ENCODE assay signal across 26 cellular contexts in genomic region chr14:55313480-55313879, GRCh38. TPM values are rescaled to one million over a fixed set of nuclear protein-coding genes. Genes with fewer than 3 reads are reported as not detected.
DNase-seq lines count a peak whose midpoint lies in the region; ATAC-seq and TF ChIP-seq lines count a peak whose summit lies in the region.
"Had no signal": no experiment of that assay in that cellular context is flagged by ENCODE, and none has a peak within 500 bp of the region (broad histone marks: within the 10 kb centered on the region; RNA-seq: fewer than 3 reads in every experiment).

No MANE protein-coding gene starts in this region.

- H3K4me1 ChIP-seq in esophagus squamous epithelium, result peaks cover 0 to 73% (median 20%) of the 10 kb centered on the region in 3 donors
- H3K4me1 ChIP-seq: SJSA1 had no signal

- DNase-seq in activated CD4-positive, alpha-beta T cell treated with anti-CD3 and anti-CD28 coated beads for 48 hours, result peak; percentile 27
- DNase-seq in activated CD4-positive, alpha-beta T cell treated with anti-CD3 and anti-CD28 coated beads for 1 hour, result no peak
- DNase-seq in stimulated activated CD4-positive, alpha-beta T cell treated with anti-CD3 and anti-CD28 coated beads, Interleukin-15, amount 100 ng/mL, for 24 hours, result peak; percentile 21
- DNase-seq in stimulated activated CD4-positive, alpha-beta T cell treated with anti-CD3 and anti-CD28 coated beads, Interleukin-2, amount 100 ng/mL, for 24 hours, result no peak
- no peak for DNase-seq in effector memory CD8-positive, alpha-beta T cell
- DNase-seq in esophagus squamous epithelium (lab: John Stamatoyannopoulos, UW), result no peak
- DNase-seq: CD4-positive, alpha-beta T cell; effector CD8-positive, alpha-beta T cell; erythroblast; HCEC 1CT; KBM-7; MG63; NCI-H1105 treated with DMSO at 0.1 percent for 48 hours; NCI-H187 treated with DMSO at 0.1 percent for 48 hours; NCI-H2171; OCI-M1; pancreas; stimulated activated naive CD4-positive, alpha-beta T cell treated with Interleukin-2 at 50 U/mL for 16 hours; T1000; testis had no signal

- no peaks in the 10 kb centered on the region for H3K27me3 ChIP-seq in esophagus squamous epithelium
- H3K27me3 ChIP-seq: cardiac muscle cell, MG63, neural progenitor cell, pancreas, SJSA1, testis had no signal

- intact Hi-C loops in esophagus squamous epithelium (cut with DNase I), result no loop called here

- H3K9me3 Mint-ChIP-seq in effector memory CD8-positive, alpha-beta T cell, result peaks cover 0 to 2% of the 10 kb centered on the region in 2 donors

- TF ChIP-seq POLR2A in esophagus squamous epithelium (IDR thresholded peaks at IDR 0.05), result no peak

- no peak overlapping the region for H3K4me3 ChIP-seq in esophagus squamous epithelium
- H3K4me3 ChIP-seq: cardiac muscle cell, MG63, neural progenitor cell, pancreas, SJSA1, testis had no signal

- no peak for TF ChIP-seq CTCF in esophagus squamous epithelium (IDR thresholded peaks at IDR 0.05)

- peaks cover 4% of the 10 kb centered on the region for H3K36me3 Mint-ChIP-seq in effector memory CD8-positive, alpha-beta T cell (ENCODE audit: insufficient read depth)

- ATAC-seq in effector memory CD8-positive, alpha-beta T cell (replicated peaks), result no peak
- no peak for ATAC-seq in GM21367 (IDR thresholded peaks at IDR 0.05; ENCODE audit: unreplicated experiment)
- ATAC-seq: pancreas had no signal

- no peak overlapping the region for H3K4me3 Mint-ChIP-seq in effector memory CD8-positive, alpha-beta T cell
- H3K4me3 Mint-ChIP-seq: CD4-positive, alpha-beta T cell; neural progenitor cell had no signal

- 86 to 90% methylated on average over 5 of the region's 5 CpGs for WGBS in esophagus squamous epithelium, 2 donors

- H3K27ac Mint-ChIP-seq in effector memory CD8-positive, alpha-beta T cell, result peak overlapping the region; percentile 32 to 33
- H3K27ac Mint-ChIP-seq: CD4-positive, alpha-beta T cell; neural progenitor cell had no signal

- peaks cover 0 to 18% (median 11%) of the 10 kb centered on the region in 3 donors for H3K9me3 ChIP-seq in esophagus squamous epithelium
- H3K9me3 ChIP-seq: testis had no signal

- H3K27ac ChIP-seq in esophagus squamous epithelium, result no peak overlapping the region
- H3K27ac ChIP-seq: cardiac muscle cell, neural progenitor cell, pancreas, RWPE1, SJSA1, testis, VCaP had no signal

- no peaks in the 10 kb centered on the region for H3K27me3 Mint-ChIP-seq in effector memory CD8-positive, alpha-beta T cell
- H3K27me3 Mint-ChIP-seq: CD4-positive, alpha-beta T cell had no signal

- H3K4me1 Mint-ChIP-seq in effector memory CD8-positive, alpha-beta T cell (ENCODE audit: low read depth in 2 of 2), result peaks cover 12 to 28% of the 10 kb centered on the region in 2 donors
- H3K4me1 Mint-ChIP-seq: neural progenitor cell had no signal

- H3K36me3 ChIP-seq in esophagus squamous epithelium, result peaks cover 0 to 37% (median 0%) of the 10 kb centered on the region in 3 donors

RNA-seq across cellular contexts. Expression of gene FBXO34, which starts 42.3 kb away (rescaled TPM):
- total RNA-seq in esophagus squamous epithelium, result 10 to 100 TPM; 33.3 to 43.1 (median 34.5) TPM

Comparison
In these comparisons a context has a peak if more than half of its experiments do, and no peak if none do; other contexts are left out.
1. DNase-seq: peak in activated CD4-positive, alpha-beta T cell treated with anti-CD3 and anti-CD28 coated beads for 48 hours (single experiment) and stimulated activated CD4-positive, alpha-beta T cell treated with anti-CD3 and anti-CD28 coated beads, Interleukin-15, amount 100 ng/mL, for 24 hours (single experiment); none in activated CD4-positive, alpha-beta T cell treated with anti-CD3 and anti-CD28 coated beads for 1 hour (single experiment), stimulated activated CD4-positive, alpha-beta T cell treated with anti-CD3 and anti-CD28 coated beads, Interleukin-2, amount 100 ng/mL, for 24 hours (0 of 2), effector memory CD8-positive, alpha-beta T cell (0 of 3) and esophagus squamous epithelium (single experiment).